ENCODE assay signal across 1 cellular context in the genomic region with DNA sequence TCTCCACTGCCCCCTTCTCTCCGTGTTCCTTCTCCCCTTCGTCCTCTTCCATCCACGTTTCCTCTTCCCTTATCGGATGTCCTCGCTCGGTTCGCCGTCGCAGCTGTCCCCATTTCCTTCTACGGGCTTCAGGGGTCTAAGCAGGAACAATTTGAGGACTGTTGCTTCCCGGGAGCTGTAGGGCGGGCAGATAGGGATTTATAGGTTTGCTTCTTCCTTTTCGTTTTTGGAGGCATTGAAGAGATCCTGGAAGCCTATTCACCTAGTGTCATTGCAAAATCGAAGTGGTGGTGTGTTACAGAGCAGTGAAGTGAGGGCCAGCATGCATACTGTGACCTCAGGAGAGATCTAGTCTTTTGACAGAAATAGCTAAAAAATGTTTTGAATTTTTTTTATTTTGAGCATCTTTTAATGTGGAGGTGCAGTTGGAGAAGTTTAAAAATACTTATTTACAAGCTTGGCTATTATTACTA.
TF ChIP-seq lines count a peak whose summit lies in the region.

No MANE protein-coding gene starts in this region.

TF ChIP-seq in HCT116, 20 proteins besides CTCF, POLR2A, EP300 and RAD21 (continued from another document):
- TF ChIP-seq, protein P1, sequence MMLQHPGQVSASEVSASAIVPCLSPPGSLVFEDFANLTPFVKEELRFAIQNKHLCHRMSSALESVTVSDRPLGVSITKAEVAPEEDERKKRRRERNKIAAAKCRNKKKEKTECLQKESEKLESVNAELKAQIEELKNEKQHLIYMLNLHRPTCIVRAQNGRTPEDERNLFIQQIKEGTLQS (IDR thresholded peaks at IDR 0.05): no peak
- TF ChIP-seq SIN3A (IDR thresholded peaks at IDR 0.05; ENCODE audit: low read depth) (no peak), JUND (IDR thresholded peaks at IDR 0.05) (no peak), CBX3 (IDR thresholded peaks at IDR 0.05; ENCODE audit: low read depth) (no peak), YY1 (IDR thresholded peaks at IDR 0.05; ENCODE audit: extremely low read depth, insufficient replicate concordance, low read depth, low read length) (no peak), TCF7L2 (IDR thresholded peaks at IDR 0.05; ENCODE audit: borderline replicate concordance, extremely low read depth, insufficient read depth, insufficient read length) (no peak), CEBPB (IDR thresholded peaks at IDR 0.05; ENCODE audit: low read depth) (no peak)
- TF ChIP-seq, protein P2, sequence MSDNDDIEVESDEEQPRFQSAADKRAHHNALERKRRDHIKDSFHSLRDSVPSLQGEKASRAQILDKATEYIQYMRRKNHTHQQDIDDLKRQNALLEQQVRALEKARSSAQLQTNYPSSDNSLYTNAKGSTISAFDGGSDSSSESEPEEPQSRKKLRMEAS (IDR thresholded peaks at IDR 0.05): no peak
